In genomic region chr9:93466416-93467061, GRCh38 we compare ENCODE assay signal across 11 cellular contexts. TPM values are rescaled to one million over a fixed set of nuclear protein-coding genes. Genes with fewer than 3 reads are reported as not detected.
DNase-seq lines count a peak whose midpoint lies in the region; ATAC-seq and TF ChIP-seq lines count a peak whose summit lies in the region.
"Had no signal": no experiment of that assay in that cellular context is flagged by ENCODE, and none has a peak within 500 bp of the region (broad histone marks: within the 10 kb centered on the region; RNA-seq: fewer than 3 reads in every experiment).

No MANE protein-coding gene starts in this region.

- H3K4me3 Mint-ChIP-seq in activated naive CD4-positive, alpha-beta T cell treated with anti-CD3 and anti-CD28 coated beads, Interleukin-2, amount 10 ng/mL, durations not matched to agents 7 days and 5 days = no peak overlapping the region
- peak overlapping the region; percentile 33 for H3K4me3 Mint-ChIP-seq in T-helper 17 cell

- H3K36me3 Mint-ChIP-seq in activated naive CD4-positive, alpha-beta T cell treated with anti-CD3 and anti-CD28 coated beads, Interleukin-2, amount 10 ng/mL, durations not matched to agents 7 days and 5 days = peaks cover 37% of the 10 kb centered on the region
- no peaks in the 10 kb centered on the region for H3K36me3 Mint-ChIP-seq in T-helper 17 cell (ENCODE audit: low read depth)

- TF ChIP-seq CTCF in foreskin keratinocyte (conservative IDR thresholded peaks at IDR 0.05) = no peak

- ATAC-seq in T-helper 17 cell = no peak
- ATAC-seq in foreskin keratinocyte = peak; percentile 35

- H3K27ac ChIP-seq in foreskin keratinocyte (peak overlapping the region; percentile 46), thymus (ENCODE audit: low read depth) (peak overlapping the region; percentile 11), substantia nigra (ENCODE audit: low read depth, low read length, poor library complexity, severe bottlenecking) (no peak overlapping the region)
- H3K27ac ChIP-seq: vagina had no signal

- WGBS in thymus = 81% methylated on average over 7 of the region's 7 CpGs

- CTCF ChIA-PET in activated naive CD4-positive, alpha-beta T cell treated with anti-CD3 and anti-CD28 coated beads, Interleukin-2, amount 10 ng/mL, durations not matched to agents 7 days and 5 days (lab: Charles Lee) = interaction anchor here (3.7 kb wide), 1 partner anchor 13 kb away, joined by 18 read pairs; the partner anchor contains the start of gene FAM120AOS

- H3K27ac Mint-ChIP-seq in activated naive CD4-positive, alpha-beta T cell treated with anti-CD3 and anti-CD28 coated beads, Interleukin-2, amount 10 ng/mL, durations not matched to agents 7 days and 5 days = peak overlapping the region; percentile 65
- H3K27ac Mint-ChIP-seq in T-helper 17 cell = peak overlapping the region; percentile 72

- H3K27me3 ChIP-seq in foreskin keratinocyte (no peaks in the 10 kb centered on the region), thymus (ENCODE audit: control insufficient read depth, insufficient read depth) (no peaks in the 10 kb centered on the region)
- H3K27me3 ChIP-seq: vagina had no signal

- no peaks in the 10 kb centered on the region for H3K9me3 ChIP-seq in T-helper 17 cell (ENCODE audit: control insufficient read depth, low read length, poor library complexity, severe bottlenecking)
- no peaks in the 10 kb centered on the region for H3K9me3 ChIP-seq in thymus (ENCODE audit: control insufficient read depth)
- H3K9me3 ChIP-seq: vagina had no signal

- peaks cover 4% of the 10 kb centered on the region for H3K36me3 ChIP-seq in thymus (ENCODE audit: control insufficient read depth, insufficient read depth)

- H3K4me3 ChIP-seq in thymus (ENCODE audit: low read length) = no peak overlapping the region
- H3K4me3 ChIP-seq: vagina had no signal

- no peaks in the 10 kb centered on the region for H3K9me3 Mint-ChIP-seq in activated naive CD4-positive, alpha-beta T cell treated with anti-CD3 and anti-CD28 coated beads, Interleukin-2, amount 10 ng/mL, durations not matched to agents 7 days and 5 days

- H3K4me1 ChIP-seq in foreskin keratinocyte = peaks cover 33% of the 10 kb centered on the region
- peaks cover 6% of the 10 kb centered on the region for H3K4me1 ChIP-seq in thymus (ENCODE audit: control insufficient read depth, insufficient read depth, low read length)

- no peak for DNase-seq in activated naive CD4-positive, alpha-beta T cell treated with anti-CD3 and anti-CD28 coated beads, Interleukin-2, amount 10 ng/mL, durations not matched to agents 7 days and 5 days
- DNase-seq in activated naive CD4-positive, alpha-beta T cell treated with Interleukin-2 at 50 U/mL for 16 hours = no peak
- DNase-seq in T-helper 17 cell (no peak), foreskin keratinocyte (no peak), NOMO-1 treated with dmso at 0.1 percent for 144 hours (lab: John Stamatoyannopoulos, UW; ENCODE audit: unreplicated experiment) (no peak), substantia nigra (lab: John Stamatoyannopoulos, UW) (no peak)
- no peak for DNase-seq in stimulated activated naive CD4-positive, alpha-beta T cell treated with Interleukin-2 at 50 U/mL for 16 hours (lab: John Stamatoyannopoulos, UW)
- DNase-seq: activated CD4-positive, alpha-beta T cell treated with anti-CD3 and anti-CD28 coated beads for 4 hours; stimulated activated CD4-positive, alpha-beta T cell treated with anti-CD3 and anti-CD28 coated beads, Interleukin-4, amount 100 ng/mL, for 24 hours had no signal

- no peaks in the 10 kb centered on the region for H3K27me3 Mint-ChIP-seq in activated naive CD4-positive, alpha-beta T cell treated with anti-CD3 and anti-CD28 coated beads, Interleukin-2, amount 10 ng/mL, durations not matched to agents 7 days and 5 days
- H3K27me3 Mint-ChIP-seq in T-helper 17 cell = no peaks in the 10 kb centered on the region

- H3K4me1 Mint-ChIP-seq in activated naive CD4-positive, alpha-beta T cell treated with anti-CD3 and anti-CD28 coated beads, Interleukin-2, amount 10 ng/mL, durations not matched to agents 7 days and 5 days = peaks cover 85% of the 10 kb centered on the region
- peaks cover 63% of the 10 kb centered on the region for H3K4me1 Mint-ChIP-seq in T-helper 17 cell

RNA-seq across cellular contexts. Expression of gene FAM120AOS, which starts 13.2 kb away (rescaled TPM):
- total RNA-seq in T-helper 17 cell = 10 to 100 TPM; 34.8 to 38.8 TPM
- total RNA-seq in foreskin keratinocyte = 21.4 and 22.7 TPM in 2 replicates
- 17.2 and 18.8 TPM in 2 replicates for polyA plus RNA-seq in foreskin keratinocyte
- 48.3 TPM for polyA plus RNA-seq in thymus

RNA-seq across cellular contexts. Expression of gene FAM120A, which starts 15.1 kb away (rescaled TPM):
- total RNA-seq in T-helper 17 cell (10 to 100 TPM; 76.9 to 83.6 TPM), foreskin keratinocyte (110 and 122 TPM in 2 replicates)
- polyA plus RNA-seq in foreskin keratinocyte (34.5 and 41.6 TPM in 2 replicates), thymus (56.4 TPM)
